11 cellular contexts compared by ENCODE assay signal in the genomic region with DNA sequence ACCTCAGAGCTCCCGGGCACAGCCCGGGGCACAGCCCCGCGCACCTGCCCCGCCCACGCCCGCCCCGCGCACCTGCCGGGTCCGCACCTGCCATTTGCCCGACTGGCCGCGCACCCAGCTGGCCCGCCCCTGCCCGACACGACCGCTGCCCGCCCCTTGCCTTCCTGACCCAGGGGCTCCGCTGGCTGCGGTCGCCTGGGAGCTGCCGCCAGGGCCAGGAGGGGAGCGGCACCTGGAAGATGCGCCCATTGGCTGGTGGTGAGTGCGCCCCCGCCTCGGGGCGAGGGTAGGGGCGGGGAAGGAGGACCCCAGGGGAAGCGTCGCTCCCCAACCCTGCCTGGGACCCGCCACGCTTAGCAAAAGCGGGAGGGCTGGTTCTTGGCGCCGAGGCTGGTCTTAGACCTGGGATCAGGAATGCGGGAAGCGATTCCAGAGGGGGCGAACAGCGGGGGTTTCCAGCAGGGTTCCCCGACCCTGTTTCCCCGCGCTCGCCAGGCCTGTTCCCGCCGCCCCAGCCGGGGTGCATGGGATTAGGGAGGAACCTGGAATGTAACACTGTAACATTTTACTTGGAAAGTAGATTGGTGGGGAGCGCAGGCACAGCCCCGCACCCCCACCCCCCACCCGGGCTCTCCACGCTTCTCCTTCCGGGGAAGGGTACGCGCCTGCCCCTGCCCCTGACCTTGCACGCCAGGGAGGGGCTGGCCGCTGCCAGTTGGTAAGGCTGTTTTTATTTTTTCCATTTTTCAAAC. TPM values are rescaled to one million over a fixed set of nuclear protein-coding genes. Genes with fewer than 3 reads are reported as not detected.
DNase-seq lines count a peak whose midpoint lies in the region; ATAC-seq and TF ChIP-seq lines count a peak whose summit lies in the region.
"Had no signal": no experiment of that assay in that cellular context is flagged by ENCODE, and none has a peak within 500 bp of the region (broad histone marks: within the 10 kb centered on the region; RNA-seq: fewer than 3 reads in every experiment).

A gene with protein sequence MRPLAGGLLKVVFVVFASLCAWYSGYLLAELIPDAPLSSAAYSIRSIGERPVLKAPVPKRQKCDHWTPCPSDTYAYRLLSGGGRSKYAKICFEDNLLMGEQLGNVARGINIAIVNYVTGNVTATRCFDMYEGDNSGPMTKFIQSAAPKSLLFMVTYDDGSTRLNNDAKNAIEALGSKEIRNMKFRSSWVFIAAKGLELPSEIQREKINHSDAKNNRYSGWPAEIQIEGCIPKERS (plus strand): TSS at position 161 of the 752 bp plus-strand sequence. CDS start 79 bp downstream, at position 240.

- H3K27me3 Mint-ChIP-seq in GM23338 (ENCODE audit: insufficient read depth, low read depth, poor library complexity): peaks cover 14% of the 10 kb centered on the region

- TF ChIP-seq CTCF in GM23338 (conservative IDR thresholded peaks at IDR 0.05; ENCODE audit: low read depth in 2 of 2) (no peak), hepatocyte (IDR thresholded peaks at IDR 0.05; ENCODE audit: poor library complexity) (no peak), psoas muscle (IDR thresholded peaks at IDR 0.05) (no peak)

- H3K79me2 ChIP-seq in GM23338 (replicated peaks; ENCODE audit: insufficient read depth): no peaks in the 10 kb centered on the region
- no peaks in the 10 kb centered on the region for H3K79me2 ChIP-seq in hepatocyte

- H3K4me2 ChIP-seq in GM23338: peak within 1 kb of the TSS; percentile 92
- H3K4me2 ChIP-seq in hepatocyte: peak within 1 kb of the TSS; percentile 92

- intact Hi-C loops in psoas muscle (cut with DNase I): no loop called here

- H3K4me3 Mint-ChIP-seq in GM23338: peak within 1 kb of the TSS; percentile 79
- H3K4me3 Mint-ChIP-seq: T-helper 1 cell treated with Interleukin-12 subunit alpha and Interleukin-12 subunit beta and Interleukin-4 antibody, amounts not matched to agents 30 μg/mL and 1 μg/mL, for 36 hours had no signal

- H3K9me3 ChIP-seq in hepatocyte (ENCODE audit: low read depth): no peaks in the 10 kb centered on the region
- H3K9me3 ChIP-seq in psoas muscle: no peaks in the 10 kb centered on the region

- H3K27ac ChIP-seq in GM23338 (ENCODE audit: low read depth) (no peak within 1 kb of the TSS), hepatocyte (peak within 1 kb of the TSS; percentile 60), psoas muscle (no peak within 1 kb of the TSS)

- no peaks in the 10 kb centered on the region for H4K20me1 ChIP-seq in GM23338 (replicated peaks; ENCODE audit: insufficient read depth)
- no peaks in the 10 kb centered on the region for H4K20me1 ChIP-seq in hepatocyte (ENCODE audit: insufficient read depth, poor library complexity, severe bottlenecking)

- H2AFZ ChIP-seq in GM23338 (peak within 1 kb of the TSS; percentile 96), hepatocyte (peak within 1 kb of the TSS; percentile 45)

- DNase-seq in GM23338 (ENCODE audit: low spot score) (peak; percentile 85), NCI-H69 (lab: John Stamatoyannopoulos, UW) (peak; percentile 16), hepatocyte (ENCODE audit: low spot score) (peak; percentile 69), psoas muscle (no peak), activated gamma-delta T cell treated with Interleukin-2 at 50 U/mL for 16 hours (no peak), activated T-cell treated with anti-CD3 and anti-CD28 coated beads for 4 hours (no peak), islet precursor cell (no peak)
- DNase-seq: KBM-7 had no signal

- no peaks in the 10 kb centered on the region for H3F3A ChIP-seq in GM23338 (replicated peaks; ENCODE audit: low read depth)

- ATAC-seq in GM23338 (peak; percentile 89), psoas muscle (no peak), HG03432 (IDR thresholded peaks at IDR 0.05; ENCODE audit: unreplicated experiment) (no peak)

- H3K36me3 ChIP-seq in GM23338 (ENCODE audit: insufficient read depth): no peaks in the 10 kb centered on the region
- no peaks in the 10 kb centered on the region for H3K36me3 ChIP-seq in hepatocyte (replicated peaks; ENCODE audit: insufficient read depth, low read depth)
- no peaks in the 10 kb centered on the region for H3K36me3 ChIP-seq in psoas muscle (ENCODE audit: insufficient read depth in 1 of 2, low read depth in 1 of 2)

- H3K27me3 ChIP-seq in GM23338 (ENCODE audit: insufficient read depth) (peaks cover 24% of the 10 kb centered on the region), hepatocyte (peaks cover 14% of the 10 kb centered on the region), psoas muscle (ENCODE audit: insufficient read depth in 3 of 3, low read length in 2 of 3) (peaks cover 0 to 43% (median 11%) of the 10 kb centered on the region in 3 donors)

- H3K4me1 Mint-ChIP-seq in GM23338: peaks cover 7% of the 10 kb centered on the region

- H3K36me3 Mint-ChIP-seq in GM23338 (ENCODE audit: low read depth): no peaks in the 10 kb centered on the region

- WGBS in hepatocyte (ENCODE audit: low lambda C conversion rate, missing lambda C conversion rate): 4% methylated on average over 33 of the region's 57 CpGs
- WGBS in psoas muscle, 3 donors: 5 to 6% (median 6%) methylated on average over 46 to 57 of the region's 57 CpGs

- no peak within 1 kb of the TSS for H3K27ac Mint-ChIP-seq in GM23338
- H3K27ac Mint-ChIP-seq: T-helper 1 cell treated with Interleukin-12 subunit alpha and Interleukin-12 subunit beta and Interleukin-4 antibody, amounts not matched to agents 30 μg/mL and 1 μg/mL, for 36 hours had no signal

- no peaks in the 10 kb centered on the region for H3K9me2 ChIP-seq in GM23338 (ENCODE audit: insufficient read depth)
- H3K9me2 ChIP-seq in hepatocyte (replicated peaks; ENCODE audit: insufficient read depth): no peaks in the 10 kb centered on the region

- H3K9me3 Mint-ChIP-seq in GM23338: no peaks in the 10 kb centered on the region; the same call in 2 of the 3 replicates
- H3K9me3 Mint-ChIP-seq: T-helper 1 cell treated with Interleukin-12 subunit alpha and Interleukin-12 subunit beta and Interleukin-4 antibody, amounts not matched to agents 30 μg/mL and 1 μg/mL, for 36 hours had no signal

- H3K4me1 ChIP-seq in GM23338 (ENCODE audit: insufficient read depth) (peaks cover 5% of the 10 kb centered on the region), hepatocyte (ENCODE audit: insufficient read depth) (peaks cover 20% of the 10 kb centered on the region), psoas muscle (no peaks in the 10 kb centered on the region)

- peak within 1 kb of the TSS; percentile 68 for H3K4me3 ChIP-seq in GM23338
- peak within 1 kb of the TSS; percentile 52 for H3K4me3 ChIP-seq in hepatocyte
- peak within 1 kb of the TSS; percentile 41 for H3K4me3 ChIP-seq in psoas muscle

TF ChIP-seq in GM23338, 12 proteins besides CTCF, POLR2A, EP300 and RAD21:
- TF ChIP-seq POLR2AphosphoS5 (IDR thresholded peaks at IDR 0.05; ENCODE audit: low read depth) (0 out of 2 replicates have a peak, but pooled peaks have one; percentile 13), CREB1 (CRISPR knock-in tag; IDR thresholded peaks at IDR 0.05; ENCODE audit: low read depth) (no peak)

RNA-seq across cellular contexts. Expression of the gene that starts here (rescaled TPM):
- total RNA-seq in GM23338 (2014; rRNA removed; shearing (Covaris generic)): 0.74 and 2.5 TPM in 2 replicates
- polyA plus RNA-seq in GM23338 (2016; fragmentation: Nextera tagmentation; extraction: Ambion mirVana) (2.5 and 3.6 TPM in 2 replicates), hepatocyte (45.3 and 49.7 TPM in 2 replicates), psoas muscle (under 1 TPM; 0.10 to 0.21 (median 0.18) TPM)
- total RNA-seq in hepatocyte (35.4 and 47.5 TPM in 2 replicates), psoas muscle (under 1 TPM in 1 of 4 donors, not detected in 3; 0.26 TPM)
- total RNA-seq: lung microvascular endothelial cell had no signal

Comparison
In these comparisons a context has a peak if more than half of its experiments do, and no peak if none do; other contexts are left out.
1. RNA of the gene that starts here (total RNA-seq): 35.4 to 47.5 TPM in hepatocyte; 0.74 to 2.5 TPM in GM23338 and 0.26 TPM in psoas muscle; every median in the first group is over 10 times any median in the second.
2. RNA of the gene that starts here (polyA plus RNA-seq): 45.3 to 49.7 TPM in hepatocyte; 2.5 to 3.6 TPM in GM23338 and 0.10 to 0.21 TPM in psoas muscle; every median in the first group is over 10 times any median in the second.
3. DNase-seq: peak in GM23338 (single experiment), NCI-H69 (single experiment) and hepatocyte (single experiment); none in psoas muscle (0 of 2), activated gamma-delta T cell treated with Interleukin-2 at 50 U/mL for 16 hours (single experiment), activated T-cell treated with anti-CD3 and anti-CD28 coated beads for 4 hours (single experiment) and islet precursor cell (single experiment).
4. Peak in every context shown above with its lines, with median percentiles within 50 percentile points of each other: H3K4me3 ChIP-seq.